Comparison of ENCODE assay signal across 8 cellular contexts in genomic region chr10:73625884-73626753, GRCh38.
DNase-seq lines count a peak whose midpoint lies in the region; ATAC-seq and FAIRE-seq lines count a peak whose summit lies in the region.

No MANE protein-coding gene starts in this region.

- FAIRE-seq in A204.1 (lab: Jason Lieb, UNC) = peak; percentile 85

- H3K9me3 ChIP-seq in iPS-15b (ENCODE audit: control insufficient read depth, insufficient read depth, low read length) = no peaks in the 10 kb centered on the region

- peak overlapping the region; percentile 96 for H3K4me3 ChIP-seq in iPS-15b (ENCODE audit: low read depth, low read length)
- peak overlapping the region; percentile 89 for H3K4me3 ChIP-seq in skeletal muscle cell (ENCODE audit: low read depth, low read length)

- no peaks in the 10 kb centered on the region for H3K36me3 ChIP-seq in iPS-15b (ENCODE audit: control insufficient read depth, insufficient read depth, low read length)

- H3K9ac ChIP-seq in iPS-15b (ENCODE audit: low read depth, low read length) = peak overlapping the region; percentile 98

- DNase-seq in NCI-H2107 treated with DMSO at 0.1 percent for 48 hours (lab: John Stamatoyannopoulos, UW; ENCODE audit: unreplicated experiment) (peak; percentile 80), UCSD-AML1 (lab: John Stamatoyannopoulos, UW; ENCODE audit: unreplicated experiment) (peak; percentile 90), brain pericyte (ENCODE audit: low read depth, low spot score) (peak; percentile 84), skeletal muscle cell (ENCODE audit: low read depth) (peak; percentile 92)

- H3K27me3 ChIP-seq in iPS-15b (ENCODE audit: control insufficient read depth, insufficient read depth, low read length) = no peaks in the 10 kb centered on the region

- no peaks in the 10 kb centered on the region for H3K4me1 ChIP-seq in iPS-15b (ENCODE audit: control insufficient read depth, insufficient read depth, low read length)

- peak; percentile 95 for ATAC-seq in GM18858 (IDR thresholded peaks at IDR 0.05; ENCODE audit: unreplicated experiment)
- ATAC-seq in HG03066 (IDR thresholded peaks at IDR 0.05; ENCODE audit: low read depth, unreplicated experiment) = peak; percentile 98

Comparison
In these comparisons a context has a peak if more than half of its experiments do, and no peak if none do; other contexts are left out.
1. Peak in every context shown above with its lines: DNase-seq, ATAC-seq and H3K4me3 ChIP-seq.